Comparison of ENCODE assay signal across 2 cellular contexts in genomic region chr7:74302745-74303221, GRCh38.
TF ChIP-seq lines count a peak whose summit lies in the region.

No MANE protein-coding gene starts in this region.

TF ChIP-seq in HCT116, 20 proteins besides CTCF, POLR2A, EP300 and RAD21:
- TF ChIP-seq SRF (IDR thresholded peaks at IDR 0.05; ENCODE audit: low read depth) = no peak
- no peak for TF ChIP-seq ELF1 (IDR thresholded peaks at IDR 0.05; ENCODE audit: borderline replicate concordance, low read depth)
- TF ChIP-seq CEBPB (IDR thresholded peaks at IDR 0.05; ENCODE audit: low read depth) = no peak
- no peak for TF ChIP-seq ATF3 (IDR thresholded peaks at IDR 0.05)
- TF ChIP-seq, protein P1, sequence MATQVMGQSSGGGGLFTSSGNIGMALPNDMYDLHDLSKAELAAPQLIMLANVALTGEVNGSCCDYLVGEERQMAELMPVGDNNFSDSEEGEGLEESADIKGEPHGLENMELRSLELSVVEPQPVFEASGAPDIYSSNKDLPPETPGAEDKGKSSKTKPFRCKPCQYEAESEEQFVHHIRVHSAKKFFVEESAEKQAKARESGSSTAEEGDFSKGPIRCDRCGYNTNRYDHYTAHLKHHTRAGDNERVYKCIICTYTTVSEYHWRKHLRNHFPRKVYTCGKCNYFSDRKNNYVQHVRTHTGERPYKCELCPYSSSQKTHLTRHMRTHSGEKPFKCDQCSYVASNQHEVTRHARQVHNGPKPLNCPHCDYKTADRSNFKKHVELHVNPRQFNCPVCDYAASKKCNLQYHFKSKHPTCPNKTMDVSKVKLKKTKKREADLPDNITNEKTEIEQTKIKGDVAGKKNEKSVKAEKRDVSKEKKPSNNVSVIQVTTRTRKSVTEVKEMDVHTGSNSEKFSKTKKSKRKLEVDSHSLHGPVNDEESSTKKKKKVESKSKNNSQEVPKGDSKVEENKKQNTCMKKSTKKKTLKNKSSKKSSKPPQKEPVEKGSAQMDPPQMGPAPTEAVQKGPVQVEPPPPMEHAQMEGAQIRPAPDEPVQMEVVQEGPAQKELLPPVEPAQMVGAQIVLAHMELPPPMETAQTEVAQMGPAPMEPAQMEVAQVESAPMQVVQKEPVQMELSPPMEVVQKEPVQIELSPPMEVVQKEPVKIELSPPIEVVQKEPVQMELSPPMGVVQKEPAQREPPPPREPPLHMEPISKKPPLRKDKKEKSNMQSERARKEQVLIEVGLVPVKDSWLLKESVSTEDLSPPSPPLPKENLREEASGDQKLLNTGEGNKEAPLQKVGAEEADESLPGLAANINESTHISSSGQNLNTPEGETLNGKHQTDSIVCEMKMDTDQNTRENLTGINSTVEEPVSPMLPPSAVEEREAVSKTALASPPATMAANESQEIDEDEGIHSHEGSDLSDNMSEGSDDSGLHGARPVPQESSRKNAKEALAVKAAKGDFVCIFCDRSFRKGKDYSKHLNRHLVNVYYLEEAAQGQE (IDR thresholded peaks at IDR 0.05; ENCODE audit: low read depth) = no peak

TF ChIP-seq in HepG2, 621 proteins besides CTCF, POLR2A, EP300 and RAD21:
- TF ChIP-seq SP1 (IDR thresholded peaks at IDR 0.05) = no peak
- TF ChIP-seq SP1 (CRISPR knock-in tag; IDR thresholded peaks at IDR 0.05) = no peak
- no peak for TF ChIP-seq MAFK (conservative IDR thresholded peaks at IDR 0.05 in 1 of 2, IDR thresholded peaks at IDR 0.05 in 1 of 2; ENCODE audit: low read length in 2 of 2)
- no peak for TF ChIP-seq ZNF329 (CRISPR knock-in tag; IDR thresholded peaks at IDR 0.05; ENCODE audit: low read depth)
- TF ChIP-seq PITX1 (CRISPR knock-in tag; IDR thresholded peaks at IDR 0.05) = no peak
- no peak for TF ChIP-seq ATF6 (CRISPR knock-in tag; conservative IDR thresholded peaks at IDR 0.05)
- TF ChIP-seq TARDBP (CRISPR knock-in tag; IDR thresholded peaks at IDR 0.05) = no peak
- TF ChIP-seq NR2C2 (CRISPR knock-in tag; IDR thresholded peaks at IDR 0.05; ENCODE audit: borderline replicate concordance) = no peak
- no peak for TF ChIP-seq MLLT10 (CRISPR knock-in tag; IDR thresholded peaks at IDR 0.05)
- TF ChIP-seq, protein P2, sequence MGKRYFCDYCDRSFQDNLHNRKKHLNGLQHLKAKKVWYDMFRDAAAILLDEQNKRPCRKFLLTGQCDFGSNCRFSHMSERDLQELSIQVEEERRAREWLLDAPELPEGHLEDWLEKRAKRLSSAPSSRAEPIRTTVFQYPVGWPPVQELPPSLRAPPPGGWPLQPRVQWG (CRISPR knock-in tag; IDR thresholded peaks at IDR 0.05; ENCODE audit: borderline replicate concordance, low read depth) = no peak
